10 cellular contexts compared by ENCODE assay signal in genomic region chr19:38223119-38223523, GRCh38. TPM values are rescaled to one million over a fixed set of nuclear protein-coding genes. Genes with fewer than 3 reads are reported as not detected.
DNase-seq lines count a peak whose midpoint lies in the region; ATAC-seq and TF ChIP-seq lines count a peak whose summit lies in the region.
"Had no signal": no experiment of that assay in that cellular context is flagged by ENCODE, and none has a peak within 500 bp of the region (broad histone marks: within the 10 kb centered on the region; RNA-seq: fewer than 3 reads in every experiment).

No MANE protein-coding gene starts in this region.

- peak overlapping the region; percentile 62 for H3K9ac ChIP-seq in SU-DHL-6 (ENCODE audit: low read length)
- no peak overlapping the region for H3K9ac ChIP-seq in colonic mucosa (ENCODE audit: low read depth in 2 of 2, low read length in 2 of 2)

- H3K4me3 Mint-ChIP-seq in natural killer cell treated with Interleukin-12 subunit alpha and Interleukin-12 subunit beta and Interleukin-15 and Interleukin-18, amount 100 ng/mL, for 72 hours = peak overlapping the region; percentile 18
- H3K4me3 Mint-ChIP-seq in natural killer cell (no peak overlapping the region), glutamatergic neuron (ENCODE audit: unreplicated experiment) (peak overlapping the region; percentile 93)

- no peaks in the 10 kb centered on the region for H3K79me2 ChIP-seq in SU-DHL-6 (ENCODE audit: insufficient read depth, low read length)

- peak overlapping the region; percentile 60 for H3K4me3 ChIP-seq in SU-DHL-6 (ENCODE audit: insufficient read depth, low read length, poor library complexity, severe bottlenecking)
- H3K4me3 ChIP-seq in colonic mucosa = no peak overlapping the region

- no peaks in the 10 kb centered on the region for H4K20me1 ChIP-seq in SU-DHL-6 (ENCODE audit: low read depth, low read length)

- intact Hi-C loops in natural killer cell (cut with micrococcal nuclease) (loop anchor here (10.0 kb wide), 1 partner anchor 318 kb away; the partner anchor contains the start of genes SIPA1L3 and WDR87), colonic mucosa (cut with DNase I) (no loop called here)

- no peak overlapping the region for H2AFZ ChIP-seq in SU-DHL-6 (ENCODE audit: low read depth, low read length, severe bottlenecking)

- H3K9me3 Mint-ChIP-seq in natural killer cell treated with Interleukin-12 subunit alpha and Interleukin-12 subunit beta and Interleukin-15 and Interleukin-18, amount 100 ng/mL, for 72 hours = no peaks in the 10 kb centered on the region
- no peaks in the 10 kb centered on the region for H3K9me3 Mint-ChIP-seq in natural killer cell
- H3K9me3 Mint-ChIP-seq in glutamatergic neuron (ENCODE audit: unreplicated experiment) = peaks cover 14% of the 10 kb centered on the region

- H3K4me1 Mint-ChIP-seq in natural killer cell treated with Interleukin-12 subunit alpha and Interleukin-12 subunit beta and Interleukin-15 and Interleukin-18, amount 100 ng/mL, for 72 hours (ENCODE audit: low read depth in 2 of 2) = peaks cover 14 to 18% of the 10 kb centered on the region in 2 donors
- H3K4me1 Mint-ChIP-seq in natural killer cell (peaks cover 12 to 26% of the 10 kb centered on the region in 2 donors), glutamatergic neuron (ENCODE audit: low read depth, unreplicated experiment) (peaks cover 19% of the 10 kb centered on the region)

- H3K27ac ChIP-seq in SU-DHL-6 (ENCODE audit: low read depth, low read length) (no peak overlapping the region), colonic mucosa (no peak overlapping the region)

- H3K9me3 ChIP-seq in SU-DHL-6 (ENCODE audit: insufficient read depth, low read length) (no peaks in the 10 kb centered on the region), colonic mucosa (no peaks in the 10 kb centered on the region)

- 0 out of 2 replicates have a peak, but pooled peaks cover 3% of the 10 kb centered on the region for H3F3A ChIP-seq in SU-DHL-6 (ENCODE audit: insufficient read depth)

- DNase-seq in natural killer cell treated with Interleukin-12 subunit alpha and Interleukin-12 subunit beta and Interleukin-15 and Interleukin-18, amount 100 ng/mL, for 72 hours (ENCODE audit: low spot score) = no peak
- DNase-seq in natural killer cell (no peak), glutamatergic neuron (no peak), NCI-H1694 treated with DMSO at 0.1 percent for 48 hours (lab: John Stamatoyannopoulos, UW) (no peak), SK-N-DZ (ENCODE audit: low spot score) (no peak), colonic mucosa (no peak)
- DNase-seq in activated effector memory CD4-positive, alpha-beta T cell treated with anti-CD3 and anti-CD28 coated beads, Interleukin-2, amount 50 U/mL, for 16 hours = no peak
- DNase-seq: activated effector memory CD4-positive, alpha-beta T cell treated with Interleukin-2 at 50 U/mL for 16 hours had no signal

- H3K36me3 ChIP-seq in SU-DHL-6 (ENCODE audit: low read length) (no peaks in the 10 kb centered on the region), colonic mucosa (no peaks in the 10 kb centered on the region)

- no peaks in the 10 kb centered on the region for H3K9me2 ChIP-seq in SU-DHL-6 (replicated peaks; ENCODE audit: insufficient read depth, low read length)

- H3K36me3 Mint-ChIP-seq in natural killer cell treated with Interleukin-12 subunit alpha and Interleukin-12 subunit beta and Interleukin-15 and Interleukin-18, amount 100 ng/mL, for 72 hours = peaks cover 9% of the 10 kb centered on the region
- no peaks in the 10 kb centered on the region for H3K36me3 Mint-ChIP-seq in natural killer cell
- H3K36me3 Mint-ChIP-seq in glutamatergic neuron (ENCODE audit: unreplicated experiment) = peaks cover 13% of the 10 kb centered on the region

- TF ChIP-seq CTCF in natural killer cell (IDR thresholded peaks at IDR 0.05) (no peak), SU-DHL-6 (IDR thresholded peaks at IDR 0.05; ENCODE audit: insufficient read depth, low read length, poor library complexity, severe bottlenecking) (no peak), glutamatergic neuron (IDR thresholded peaks at IDR 0.05; ENCODE audit: partially characterized antibody, unreplicated experiment) (no peak), colonic mucosa (IDR thresholded peaks at IDR 0.05) (no peak)

- H3K4me2 ChIP-seq in SU-DHL-6 (ENCODE audit: low read depth, low read length, poor library complexity, severe bottlenecking) = peak overlapping the region; percentile 74

- no peak overlapping the region for H3K27ac Mint-ChIP-seq in natural killer cell treated with Interleukin-12 subunit alpha and Interleukin-12 subunit beta and Interleukin-15 and Interleukin-18, amount 100 ng/mL, for 72 hours
- H3K27ac Mint-ChIP-seq in natural killer cell = no peak overlapping the region
- H3K27ac Mint-ChIP-seq in glutamatergic neuron (ENCODE audit: unreplicated experiment) = peak overlapping the region; percentile 40
- H3K27ac Mint-ChIP-seq: CD14-positive monocyte had no signal

- H3K27me3 ChIP-seq in SU-DHL-6 (ENCODE audit: low read length) (no peaks in the 10 kb centered on the region), colonic mucosa (peaks cover 49% of the 10 kb centered on the region)

- peaks cover 47 to 70% of the 10 kb centered on the region in 2 donors for H3K27me3 Mint-ChIP-seq in natural killer cell treated with Interleukin-12 subunit alpha and Interleukin-12 subunit beta and Interleukin-15 and Interleukin-18, amount 100 ng/mL, for 72 hours
- H3K27me3 Mint-ChIP-seq in natural killer cell (ENCODE audit: low read depth in 2 of 2) (peaks cover 61 to 63% of the 10 kb centered on the region in 2 donors), glutamatergic neuron (ENCODE audit: unreplicated experiment) (peaks cover 15% of the 10 kb centered on the region)

- no peaks in the 10 kb centered on the region for H3K4me1 ChIP-seq in colonic mucosa

- no peak for ATAC-seq in natural killer cell treated with Interleukin-12 subunit alpha and Interleukin-12 subunit beta and Interleukin-15 and Interleukin-18, amount 100 ng/mL, for 72 hours
- ATAC-seq in natural killer cell = no peak

RNA-seq across cellular contexts. Expression of gene DPF1, which starts 0.9 kb away (rescaled TPM):
- total RNA-seq in natural killer cell treated with Interleukin-12 subunit alpha and Interleukin-12 subunit beta and Interleukin-15 and Interleukin-18, amount 100 ng/mL, for 72 hours = under 1 TPM in 1 of 2 donors, not detected in 1; 0.12 TPM
- total RNA-seq in natural killer cell = not detected
- total RNA-seq in glutamatergic neuron (ENCODE audit: unreplicated experiment) = 33.8 TPM
- 30.6 and 40.8 TPM in 2 replicates for polyA plus RNA-seq in SK-N-DZ (2014; cell fraction: cytosol; rRNA removed)
- polyA plus RNA-seq in SK-N-DZ (2014; cell fraction: nucleus; rRNA removed) = 50.0 and 51.9 TPM in 2 replicates
- total RNA-seq in colonic mucosa = not detected
- polyA plus RNA-seq: CD14-positive monocyte had no signal

RNA-seq across cellular contexts. Expression of gene PPP1R14A, which starts 33.1 kb away (rescaled TPM):
- not detected for total RNA-seq in natural killer cell treated with Interleukin-12 subunit alpha and Interleukin-12 subunit beta and Interleukin-15 and Interleukin-18, amount 100 ng/mL, for 72 hours
- total RNA-seq in natural killer cell (1 to 10 TPM in 2 of 3 donors, not detected in 1; 1.1 to 1.6 TPM), glutamatergic neuron (ENCODE audit: unreplicated experiment) (327 TPM), colonic mucosa (10 to 100 TPM; 11.0 to 27.8 TPM)
- 2.0 and 3.5 TPM in 2 replicates for polyA plus RNA-seq in SK-N-DZ (2014; cell fraction: cytosol; rRNA removed)
- 5.1 and 10.4 TPM in 2 replicates for polyA plus RNA-seq in SK-N-DZ (2014; cell fraction: nucleus; rRNA removed)
- polyA plus RNA-seq: CD14-positive monocyte had no signal

RNA-seq across cellular contexts. Expression of gene SPINT2, which starts 41.3 kb away (rescaled TPM):
- total RNA-seq in natural killer cell treated with Interleukin-12 subunit alpha and Interleukin-12 subunit beta and Interleukin-15 and Interleukin-18, amount 100 ng/mL, for 72 hours = 1 to 10 TPM; 6.9 to 9.1 TPM
- total RNA-seq in natural killer cell = 10 to 100 TPM in 1 of 3 donors, 1 to 10 TPM in 2; 2.7 to 13.7 (median 6.9) TPM
- 78.9 TPM for total RNA-seq in glutamatergic neuron (ENCODE audit: unreplicated experiment)
- 1.6 and 2.1 TPM in 2 replicates for polyA plus RNA-seq in SK-N-DZ (2014; cell fraction: cytosol; rRNA removed)
- 1.4 and 1.8 TPM in 2 replicates for polyA plus RNA-seq in SK-N-DZ (2014; cell fraction: nucleus; rRNA removed)
- total RNA-seq in colonic mucosa = 100 to 1,000 TPM; 790 to 935 TPM

Comparison
In these comparisons a context has a peak if more than half of its experiments do, and no peak if none do; other contexts are left out.
1. RNA of gene DPF1, which starts 0.9 kb away (total RNA-seq): 33.8 TPM in glutamatergic neuron (single experiment); not detected in colonic mucosa, 0.12 TPM in natural killer cell treated with Interleukin-12 subunit alpha and Interleukin-12 subunit beta and Interleukin-15 and Interleukin-18, amount 100 ng/mL, for 72 hours and not detected in natural killer cell; every median in the first group is over 10 times any median in the second.
2. RNA of gene PPP1R14A, which starts 33.1 kb away (total RNA-seq): 327 TPM in glutamatergic neuron (single experiment); 11.0 to 27.8 TPM in colonic mucosa, 1.1 to 1.6 TPM in natural killer cell and not detected in natural killer cell treated with Interleukin-12 subunit alpha and Interleukin-12 subunit beta and Interleukin-15 and Interleukin-18, amount 100 ng/mL, for 72 hours; every median in the first group is over 10 times any median in the second.